Comparison of ENCODE assay signal across 9 cellular contexts in the genomic region with DNA sequence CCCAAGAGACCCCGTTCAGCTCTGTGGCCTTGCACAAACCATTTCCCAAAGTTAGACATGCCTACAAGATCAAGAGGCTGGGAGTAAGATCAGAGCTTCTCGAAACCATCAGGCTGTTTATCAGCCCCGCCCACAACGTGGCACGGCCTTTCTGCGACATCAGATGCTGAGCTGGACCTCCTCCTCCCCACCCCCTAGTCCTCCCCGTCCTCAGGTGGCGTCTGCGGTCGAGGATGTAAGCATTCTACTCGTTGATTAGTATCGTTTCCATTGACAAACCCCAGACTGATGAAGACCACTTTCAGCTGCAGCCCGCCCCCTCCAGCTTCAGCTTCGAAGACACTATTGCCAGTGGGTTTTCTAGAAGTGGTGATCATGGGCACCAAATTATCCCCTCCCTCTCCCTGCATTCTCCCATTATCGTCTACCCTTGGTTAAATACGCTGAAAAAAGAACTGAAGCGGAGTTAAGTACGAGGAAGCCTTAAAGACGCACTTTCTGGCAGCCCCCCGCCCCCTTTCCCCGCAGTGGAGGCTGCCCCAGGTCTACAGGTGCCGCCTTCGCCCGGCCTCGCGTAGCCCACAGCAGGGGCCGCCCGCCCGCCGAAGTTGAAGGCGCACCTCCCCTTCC. TPM values are rescaled to one million over a fixed set of nuclear protein-coding genes. Genes with fewer than 3 reads are reported as not detected.
DNase-seq lines count a peak whose midpoint lies in the region; ATAC-seq and TF ChIP-seq lines count a peak whose summit lies in the region.
"Had no signal": no experiment of that assay in that cellular context is flagged by ENCODE, and none has a peak within 500 bp of the region (broad histone marks: within the 10 kb centered on the region; RNA-seq: fewer than 3 reads in every experiment).

No MANE protein-coding gene starts in this region.

- TF ChIP-seq EP300 in transverse colon (IDR thresholded peaks at IDR 0.05; ENCODE audit: low read depth) = no peak

- peaks cover 0 to 16% (median 11%) of the 10 kb centered on the region in 4 donors for H3K4me1 ChIP-seq in transverse colon

- peak; percentile 49 for DNase-seq in EH (ENCODE audit: low read depth)
- DNase-seq in H7 = peak; percentile 79
- DNase-seq in SHP77 treated with DMSO at 0.1 percent for 48 hours (lab: John Stamatoyannopoulos, UW) = peak; percentile 13
- peak; percentile 55 for DNase-seq in ecto neural progenitor cell (ENCODE audit: low spot score)
- peak; percentile 31 to 41 for DNase-seq in lung microvascular endothelial cell (ENCODE audit: low read depth in 2 of 2)
- DNase-seq in transverse colon = peak; percentile 63
- no peak for DNase-seq in pons (ENCODE audit: low spot score)

- H3K9me3 ChIP-seq in transverse colon = no peaks in the 10 kb centered on the region

- H3K4me3 ChIP-seq in H7 (ENCODE audit: insufficient read depth, low read depth, low read length) (peak overlapping the region; percentile 82), transverse colon (peak overlapping the region; percentile 38 to 73 (median 68))

- intact Hi-C loops in transverse colon (cut with DNase I; ENCODE audit: low total_unique reads) = loop anchor here (5.0 to 10.0 kb wide), 2 partner anchors 57 to 329 kb away; no protein-coding TSS in a partner anchor

- ATAC-seq in GM18861 (IDR thresholded peaks at IDR 0.05; ENCODE audit: unreplicated experiment) = no peak

- in situ Hi-C loops in transverse colon (cut with MboI; ENCODE audit: low pct_ligation_motif_present in 1 of 4, low pct_unique_long_range_greater_than_20kb in 1 of 4, low sequenced_read_pairs in 3 of 4) = no loop called here

- no peaks in the 10 kb centered on the region for H3K36me3 ChIP-seq in H7 (replicated peaks; ENCODE audit: control insufficient read depth, insufficient read depth, low read length)
- no peaks in the 10 kb centered on the region for H3K36me3 ChIP-seq in transverse colon

- peak overlapping the region; percentile 91 to 93 (median 92) for H3K27ac ChIP-seq in transverse colon

- H3K27me3 ChIP-seq in H7 (ENCODE audit: control insufficient read depth, insufficient read depth, low read length) (peaks cover 5% of the 10 kb centered on the region), transverse colon (no peaks in the 10 kb centered on the region)

- TF ChIP-seq POLR2A in transverse colon (IDR thresholded peaks at IDR 0.05) = no peak

- TF ChIP-seq CTCF in transverse colon (IDR thresholded peaks at IDR 0.05) = no peak

- WGBS in transverse colon (ENCODE audit: low coverage in 1 of 2), 2 donors = 0 to 2% methylated on average over 2 to 31 of the region's 31 CpGs

RNA-seq across cellular contexts. Expression of a gene that starts 1.1 kb away (rescaled TPM):
- total RNA-seq in H7 (2014; rRNA removed; shearing (Covaris generic)) = 12.6 and 13.0 TPM in 2 replicates
- 34.9 and 59.9 TPM in 2 replicates for total RNA-seq in lung microvascular endothelial cell
- 10 to 100 TPM; 10.1 to 58.0 (median 38.8) TPM for total RNA-seq in transverse colon
- total RNA-seq: activated CD8-positive, alpha-beta memory T cell treated with anti-CD3 and anti-CD28 coated beads for 36 hours had no signal

RNA-seq across cellular contexts. Expression of a gene that starts 53.6 kb away (rescaled TPM):
- 0.21 TPM in 1 of 2 replicates, not detected in the other for total RNA-seq in H7 (2014; rRNA removed; shearing (Covaris generic))
- total RNA-seq in lung microvascular endothelial cell = under 0.01 TPM in 2 replicates
- 1 to 10 TPM; 1.2 to 4.0 (median 2.0) TPM for total RNA-seq in transverse colon
- total RNA-seq: activated CD8-positive, alpha-beta memory T cell treated with anti-CD3 and anti-CD28 coated beads for 36 hours had no signal
